8 cellular contexts compared by ENCODE assay signal in the genomic region with DNA sequence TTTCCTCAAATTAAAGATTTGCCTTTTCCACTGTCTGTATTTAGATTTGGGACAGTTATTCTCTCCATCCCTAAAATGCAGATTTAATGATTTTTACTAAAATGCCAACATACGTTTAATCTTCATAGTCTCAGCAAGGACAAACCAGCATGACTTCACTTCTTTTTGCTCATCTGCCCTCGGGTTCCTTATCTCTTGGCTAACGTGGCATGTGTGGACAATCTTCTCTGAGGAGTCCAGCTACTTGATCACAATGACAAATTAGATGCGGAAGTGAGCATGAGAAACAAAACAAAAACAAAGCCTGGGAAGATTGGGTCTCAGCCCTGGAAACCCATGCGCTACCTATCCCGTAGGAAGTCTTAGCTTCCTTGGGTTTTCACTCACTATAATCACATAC. TPM values are rescaled to one million over a fixed set of nuclear protein-coding genes. Genes with fewer than 3 reads are reported as not detected.
"Had no signal": no experiment of that assay in that cellular context is flagged by ENCODE, and none has a peak within 500 bp of the region (broad histone marks: within the 10 kb centered on the region; RNA-seq: fewer than 3 reads in every experiment).

No MANE protein-coding gene starts in this region.

- H3K4me3 ChIP-seq: GM23248 had no signal

- DNase-seq: GM23248, H9, HCEC 1CT, IMR-90, KBM-7 had no signal

- FAIRE-seq: H1, H54 had no signal

- H3K9ac ChIP-seq: GM23248 had no signal

- H3K4me1 Mint-ChIP-seq: H9 had no signal

- H3K27ac Mint-ChIP-seq: H9 had no signal

- H2AFZ ChIP-seq: GM23248 had no signal

- H3K9me3 Mint-ChIP-seq: H9 had no signal

- H3K27ac ChIP-seq: GM23248 had no signal

RNA-seq across cellular contexts. Expression of gene MRAP, which starts 1.0 kb away (rescaled TPM):
- total RNA-seq: GM23248, H1, H9, HT-29, IMR-90 had no signal
- polyA plus RNA-seq: GM23248, H1, IMR-90 had no signal
